Comparison of ENCODE assay signal across 1 cellular context in genomic region chr5:172150514-172151425, GRCh38.
A peak's percentile ranks its signal among the peaks of the same experiment; 100 is the strongest.
TF ChIP-seq lines count a peak whose summit lies in the region.

No MANE protein-coding gene starts in this region.

TF ChIP-seq in K562, 482 proteins besides CTCF, POLR2A, EP300 and RAD21 (continued from another document):
- no peak for TF ChIP-seq NKRF (IDR thresholded peaks at IDR 0.05; ENCODE audit: borderline replicate concordance)
- no peak for TF ChIP-seq NR2C1 (IDR thresholded peaks at IDR 0.05)
- 0 out of 2 replicates have a peak, but pooled peaks have one; percentile 39 for TF ChIP-seq NR2C1 (tag; IDR thresholded peaks at IDR 0.05)
- no peak for TF ChIP-seq HDAC6 (IDR thresholded peaks at IDR 0.05; ENCODE audit: low read depth, low read length)
- no peak for TF ChIP-seq HMGXB4 (CRISPR knock-in tag; IDR thresholded peaks at IDR 0.05)
- TF ChIP-seq TFAP4 (CRISPR knock-in tag; IDR thresholded peaks at IDR 0.05; ENCODE audit: borderline replicate concordance), result peak; percentile 50; the same call in 1 of the 2 replicates
- TF ChIP-seq TAF1 (IDR thresholded peaks at IDR 0.05; ENCODE audit: control insufficient read depth, extremely low read depth, insufficient read depth, low read length, severe bottlenecking), result no peak
- no peak for TF ChIP-seq MBD2 (IDR thresholded peaks at IDR 0.05; ENCODE audit: borderline replicate concordance, low read depth)
- TF ChIP-seq ZSCAN32 (CRISPR knock-in tag; IDR thresholded peaks at IDR 0.05), result no peak
- TF ChIP-seq CSDE1 (IDR thresholded peaks at IDR 0.05), result no peak
- TF ChIP-seq DACH1 (IDR thresholded peaks at IDR 0.05; ENCODE audit: partially characterized antibody), result no peak
- TF ChIP-seq ZNF583 (CRISPR knock-in tag; IDR thresholded peaks at IDR 0.05), result no peak
- TF ChIP-seq DPF2 (IDR thresholded peaks at IDR 0.05), result no peak
- no peak for TF ChIP-seq TCFL5 (CRISPR knock-in tag; conservative IDR thresholded peaks at IDR 0.05)
- no peak for TF ChIP-seq ZNF133 (CRISPR knock-in tag; IDR thresholded peaks at IDR 0.05)
- TF ChIP-seq SRSF1 (IDR thresholded peaks at IDR 0.05; ENCODE audit: low read depth, low read length), result no peak
- no peak; the same call in 1 of the 2 replicates for TF ChIP-seq ELF4 (CRISPR knock-in tag; IDR thresholded peaks at IDR 0.05)
